9 cellular contexts compared by ENCODE assay signal in genomic region chr16:3055734-3056115, GRCh38. TPM values are rescaled to one million over a fixed set of nuclear protein-coding genes. Genes with fewer than 3 reads are reported as not detected.
DNase-seq lines count a peak whose midpoint lies in the region; ATAC-seq and TF ChIP-seq lines count a peak whose summit lies in the region.
"Not testable (repeated sequence)": the region's sequence is repeated elsewhere in the genome, so short reads cannot be mapped to it uniquely, and the experiment has no call there.
"Had no signal": no experiment of that assay in that cellular context is flagged by ENCODE, and none has a peak within 500 bp of the region (broad histone marks: within the 10 kb centered on the region; RNA-seq: fewer than 3 reads in every experiment).

No MANE protein-coding gene starts in this region.

- peaks cover 0 to 50% (median 27%) of the 10 kb centered on the region in 4 donors for H3K4me1 Mint-ChIP-seq in CD4-positive, CD25-positive, alpha-beta regulatory T cell
- H3K4me1 Mint-ChIP-seq in GM23338, result peaks cover 29% of the 10 kb centered on the region
- peaks cover 60% of the 10 kb centered on the region for H3K4me1 Mint-ChIP-seq in T-helper 2 cell treated with Interferon-gamma antibody and Interleukin-4, amounts not matched to agents 5 μg/mL and 100 μg/mL, for 36 hours (ENCODE audit: low read depth)
- peaks cover 74% of the 10 kb centered on the region for H3K4me1 Mint-ChIP-seq in activated CD8-positive, alpha-beta memory T cell treated with anti-CD3 and anti-CD28 coated beads, Interleukin-2, amount 10 ng/mL, durations not matched to agents 7 days and 5 days
- peaks cover 61 to 65% of the 10 kb centered on the region in 2 donors for H3K4me1 Mint-ChIP-seq in natural killer cell treated with Interleukin-12 subunit alpha and Interleukin-12 subunit beta and Interleukin-15 and Interleukin-18, amount 100 ng/mL, for 72 hours (ENCODE audit: low read depth in 2 of 2)

- not testable (repeated sequence) for H3K9me2 ChIP-seq in GM23338 (ENCODE audit: insufficient read depth)

- H3K9me3 Mint-ChIP-seq in CD4-positive, CD25-positive, alpha-beta regulatory T cell; GM23338; T-helper 2 cell treated with Interferon-gamma antibody and Interleukin-4, amounts not matched to agents 5 μg/mL and 100 μg/mL, for 36 hours; activated CD8-positive, alpha-beta memory T cell treated with anti-CD3 and anti-CD28 coated beads, Interleukin-2, amount 10 ng/mL, durations not matched to agents 7 days and 5 days (ENCODE audit: low read depth); activated naive CD4-positive, alpha-beta T cell treated with anti-CD3 and anti-CD28 coated beads, Interleukin-2, amount 50 U/mL, for 72 hours; natural killer cell treated with Interleukin-12 subunit alpha and Interleukin-12 subunit beta and Interleukin-15 and Interleukin-18, amount 100 ng/mL, for 72 hours: not testable (repeated sequence)

- peak overlapping the region in 3 of 4 donors; percentile 44 to 82 (median 78) for H3K4me3 Mint-ChIP-seq in CD4-positive, CD25-positive, alpha-beta regulatory T cell
- H3K4me3 Mint-ChIP-seq in GM23338, result not testable (repeated sequence)
- peak overlapping the region; percentile 74 for H3K4me3 Mint-ChIP-seq in T-helper 2 cell treated with Interferon-gamma antibody and Interleukin-4, amounts not matched to agents 5 μg/mL and 100 μg/mL, for 36 hours
- peak overlapping the region; percentile 68 for H3K4me3 Mint-ChIP-seq in activated CD8-positive, alpha-beta memory T cell treated with anti-CD3 and anti-CD28 coated beads, Interleukin-2, amount 10 ng/mL, durations not matched to agents 7 days and 5 days
- peak overlapping the region; percentile 88 for H3K4me3 Mint-ChIP-seq in natural killer cell treated with Interleukin-12 subunit alpha and Interleukin-12 subunit beta and Interleukin-15 and Interleukin-18, amount 100 ng/mL, for 72 hours

- not testable (repeated sequence) for H3K79me2 ChIP-seq in GM23338 (replicated peaks; ENCODE audit: insufficient read depth)

- not testable (repeated sequence) for H3K27ac ChIP-seq in CD4-positive, CD25-positive, alpha-beta regulatory T cell (ENCODE audit: insufficient read depth, low read length, poor library complexity, severe bottlenecking); GM23338 (ENCODE audit: low read depth)

- peaks cover 42% of the 10 kb centered on the region for H3K4me1 ChIP-seq in CD4-positive, CD25-positive, alpha-beta regulatory T cell (ENCODE audit: control insufficient read depth, insufficient read depth, low read length, poor library complexity, severe bottlenecking)
- H3K4me1 ChIP-seq in GM23338 (ENCODE audit: insufficient read depth), result not testable (repeated sequence)

- peak overlapping the region in 1 of 3 donors; percentile 26 for H3K27ac Mint-ChIP-seq in CD4-positive, CD25-positive, alpha-beta regulatory T cell
- not testable (repeated sequence) for H3K27ac Mint-ChIP-seq in GM23338
- H3K27ac Mint-ChIP-seq in T-helper 2 cell treated with Interferon-gamma antibody and Interleukin-4, amounts not matched to agents 5 μg/mL and 100 μg/mL, for 36 hours, result peak overlapping the region; percentile 86
- H3K27ac Mint-ChIP-seq in activated CD8-positive, alpha-beta memory T cell treated with anti-CD3 and anti-CD28 coated beads, Interleukin-2, amount 10 ng/mL, durations not matched to agents 7 days and 5 days, result peak overlapping the region; percentile 95
- H3K27ac Mint-ChIP-seq in activated naive CD4-positive, alpha-beta T cell treated with anti-CD3 and anti-CD28 coated beads, Interleukin-2, amount 50 U/mL, for 72 hours, result peak overlapping the region; percentile 60 to 61
- H3K27ac Mint-ChIP-seq in natural killer cell treated with Interleukin-12 subunit alpha and Interleukin-12 subunit beta and Interleukin-15 and Interleukin-18, amount 100 ng/mL, for 72 hours, result peak overlapping the region; percentile 94 to 100

- peaks cover 15% of the 10 kb centered on the region for H3F3A ChIP-seq in GM23338 (replicated peaks; ENCODE audit: low read depth)

- not testable (repeated sequence) for H3K9me3 ChIP-seq in CD4-positive, CD25-positive, alpha-beta regulatory T cell (ENCODE audit: control insufficient read depth in 2 of 2, low read length in 2 of 2)

- H3K36me3 ChIP-seq in CD4-positive, CD25-positive, alpha-beta regulatory T cell (ENCODE audit: control insufficient read depth, insufficient read depth, low read length); GM23338 (ENCODE audit: insufficient read depth): not testable (repeated sequence)

- not testable (repeated sequence) for ATAC-seq in CD4-positive, CD25-positive, alpha-beta regulatory T cell (ENCODE audit: low read depth in 2 of 2); GM23338; activated CD8-positive, alpha-beta memory T cell treated with anti-CD3 and anti-CD28 coated beads, Interleukin-2, amount 10 ng/mL, durations not matched to agents 7 days and 5 days; activated naive CD4-positive, alpha-beta T cell treated with anti-CD3 and anti-CD28 coated beads, Interleukin-2, amount 50 U/mL, for 72 hours; natural killer cell treated with Interleukin-12 subunit alpha and Interleukin-12 subunit beta and Interleukin-15 and Interleukin-18, amount 100 ng/mL, for 72 hours

- H3K4me3 ChIP-seq in CD4-positive, CD25-positive, alpha-beta regulatory T cell (ENCODE audit: low read depth, low read length); GM23338: not testable (repeated sequence)

- not testable (repeated sequence) for TF ChIP-seq CTCF in GM23338 (conservative IDR thresholded peaks at IDR 0.05; ENCODE audit: low read depth in 2 of 2)

- DNase-seq in CD4-positive, CD25-positive, alpha-beta regulatory T cell; T-helper 2 cell treated with Interferon-gamma antibody and Interleukin-4, amounts not matched to agents 5 μg/mL and 100 μg/mL, for 36 hours (ENCODE audit: low spot score); activated CD8-positive, alpha-beta memory T cell treated with anti-CD3 and anti-CD28 coated beads, Interleukin-2, amount 10 ng/mL, durations not matched to agents 7 days and 5 days; activated naive CD4-positive, alpha-beta T cell treated with anti-CD3 and anti-CD28 coated beads, Interleukin-2, amount 50 U/mL, for 72 hours (ENCODE audit: low spot score in 2 of 2); natural killer cell treated with Interleukin-12 subunit alpha and Interleukin-12 subunit beta and Interleukin-15 and Interleukin-18, amount 100 ng/mL, for 72 hours (ENCODE audit: low spot score): not testable (repeated sequence)
- DNase-seq in GM23338 (ENCODE audit: low spot score), result peak; percentile 38
- DNase-seq in globus pallidus (ENCODE audit: low spot score), result peak; percentile 18

- peaks cover 14% of the 10 kb centered on the region for H3K36me3 Mint-ChIP-seq in CD4-positive, CD25-positive, alpha-beta regulatory T cell
- H3K36me3 Mint-ChIP-seq in GM23338 (ENCODE audit: low read depth), result peaks cover 37% of the 10 kb centered on the region
- peaks cover 68% of the 10 kb centered on the region for H3K36me3 Mint-ChIP-seq in T-helper 2 cell treated with Interferon-gamma antibody and Interleukin-4, amounts not matched to agents 5 μg/mL and 100 μg/mL, for 36 hours (ENCODE audit: low read depth)
- peaks cover 63% of the 10 kb centered on the region for H3K36me3 Mint-ChIP-seq in activated CD8-positive, alpha-beta memory T cell treated with anti-CD3 and anti-CD28 coated beads, Interleukin-2, amount 10 ng/mL, durations not matched to agents 7 days and 5 days
- H3K36me3 Mint-ChIP-seq in activated naive CD4-positive, alpha-beta T cell treated with anti-CD3 and anti-CD28 coated beads, Interleukin-2, amount 50 U/mL, for 72 hours, result peaks cover 0 to 12% of the 10 kb centered on the region in 2 donors
- peaks cover 31% of the 10 kb centered on the region for H3K36me3 Mint-ChIP-seq in natural killer cell treated with Interleukin-12 subunit alpha and Interleukin-12 subunit beta and Interleukin-15 and Interleukin-18, amount 100 ng/mL, for 72 hours

- H3K4me2 ChIP-seq in GM23338, result 0 out of 2 replicates have a peak overlapping the region, but pooled peaks have one; percentile 14

- not testable (repeated sequence) for H2AFZ ChIP-seq in GM23338

- CTCF ChIA-PET in activated CD8-positive, alpha-beta memory T cell treated with anti-CD3 and anti-CD28 coated beads, Interleukin-2, amount 10 ng/mL, durations not matched to agents 7 days and 5 days (lab: Charles Lee), result interaction anchor here (1.2 to 14.1 kb wide), 8 partner anchors 8 to 104 kb away, joined by 3 to 346 read pairs (median 8); partner anchors contain the start of genes IL32 and ZNF213

- not testable (repeated sequence) for H3K27me3 Mint-ChIP-seq in CD4-positive, CD25-positive, alpha-beta regulatory T cell; T-helper 2 cell treated with Interferon-gamma antibody and Interleukin-4, amounts not matched to agents 5 μg/mL and 100 μg/mL, for 36 hours (ENCODE audit: low read depth); activated CD8-positive, alpha-beta memory T cell treated with anti-CD3 and anti-CD28 coated beads, Interleukin-2, amount 10 ng/mL, durations not matched to agents 7 days and 5 days; natural killer cell treated with Interleukin-12 subunit alpha and Interleukin-12 subunit beta and Interleukin-15 and Interleukin-18, amount 100 ng/mL, for 72 hours
- H3K27me3 Mint-ChIP-seq in GM23338 (ENCODE audit: insufficient read depth, low read depth, poor library complexity), result peaks cover 15% of the 10 kb centered on the region

- H4K20me1 ChIP-seq in GM23338 (replicated peaks; ENCODE audit: insufficient read depth), result not testable (repeated sequence)

- not testable (repeated sequence) for H3K27me3 ChIP-seq in CD4-positive, CD25-positive, alpha-beta regulatory T cell (ENCODE audit: control insufficient read depth, insufficient read depth, low read length); GM23338 (ENCODE audit: insufficient read depth)

RNA-seq across cellular contexts. Expression of gene MMP25, which starts 9.4 kb away (rescaled TPM):
- total RNA-seq in CD4-positive, CD25-positive, alpha-beta regulatory T cell, result 1.6 TPM
- polyA plus RNA-seq in CD4-positive, CD25-positive, alpha-beta regulatory T cell, result 1 to 10 TPM in 1 of 4 donors, under 1 TPM in 2, not detected in 1; 0.16 to 1.0 (median 0.29) TPM
- total RNA-seq in GM23338 (2014; rRNA removed; shearing (Covaris generic)), result 15.9 and 18.8 TPM in 2 replicates
- polyA plus RNA-seq in GM23338 (2016; fragmentation: Nextera tagmentation; extraction: Ambion mirVana), result 6.1 and 7.7 TPM in 2 replicates
- 10 to 100 TPM; 34.0 to 88.3 TPM for total RNA-seq in activated CD8-positive, alpha-beta memory T cell treated with anti-CD3 and anti-CD28 coated beads, Interleukin-2, amount 10 ng/mL, durations not matched to agents 7 days and 5 days
- 1 to 10 TPM; 1.8 to 2.0 TPM for total RNA-seq in activated naive CD4-positive, alpha-beta T cell treated with anti-CD3 and anti-CD28 coated beads, Interleukin-2, amount 50 U/mL, for 72 hours
- total RNA-seq in natural killer cell treated with Interleukin-12 subunit alpha and Interleukin-12 subunit beta and Interleukin-15 and Interleukin-18, amount 100 ng/mL, for 72 hours, result 10 to 100 TPM; 54.3 to 66.6 TPM
- total RNA-seq: HT-29 had no signal

RNA-seq across cellular contexts. Expression of gene IL32, which starts 9.7 kb away (rescaled TPM):
- 1,611 TPM for total RNA-seq in CD4-positive, CD25-positive, alpha-beta regulatory T cell
- polyA plus RNA-seq in CD4-positive, CD25-positive, alpha-beta regulatory T cell, result 1,000 to 10,000 TPM; 3,219 to 6,021 (median 4,004) TPM
- total RNA-seq in GM23338 (2014; rRNA removed; shearing (Covaris generic)), result 2.3 TPM in 1 of 2 replicates, not detected in the other
- polyA plus RNA-seq in GM23338 (2016; fragmentation: Nextera tagmentation; extraction: Ambion mirVana), result 6.1 and 7.7 TPM in 2 replicates
- total RNA-seq in activated CD8-positive, alpha-beta memory T cell treated with anti-CD3 and anti-CD28 coated beads, Interleukin-2, amount 10 ng/mL, durations not matched to agents 7 days and 5 days, result 1,000 to 10,000 TPM; 2,870 to 3,468 TPM
- total RNA-seq in activated naive CD4-positive, alpha-beta T cell treated with anti-CD3 and anti-CD28 coated beads, Interleukin-2, amount 50 U/mL, for 72 hours, result 1,000 to 10,000 TPM; 2,042 to 3,291 TPM
- total RNA-seq in natural killer cell treated with Interleukin-12 subunit alpha and Interleukin-12 subunit beta and Interleukin-15 and Interleukin-18, amount 100 ng/mL, for 72 hours, result 1,000 to 10,000 TPM in 1 of 2 donors, 100 to 1,000 TPM in 1; 678 to 1,235 TPM

RNA-seq across cellular contexts. Expression of gene BICDL2, which starts 19.0 kb away (rescaled TPM):
- not detected for total RNA-seq in CD4-positive, CD25-positive, alpha-beta regulatory T cell
- polyA plus RNA-seq in CD4-positive, CD25-positive, alpha-beta regulatory T cell, result not detected
- 17.5 and 18.4 TPM in 2 replicates for total RNA-seq in GM23338 (2014; rRNA removed; shearing (Covaris generic))
- polyA plus RNA-seq in GM23338 (2016; fragmentation: Nextera tagmentation; extraction: Ambion mirVana), result 12.7 and 13.4 TPM in 2 replicates
- under 1 TPM in 1 of 2 experiments, not detected in 1; 0.50 TPM for total RNA-seq in activated CD8-positive, alpha-beta memory T cell treated with anti-CD3 and anti-CD28 coated beads, Interleukin-2, amount 10 ng/mL, durations not matched to agents 7 days and 5 days
- total RNA-seq in activated naive CD4-positive, alpha-beta T cell treated with anti-CD3 and anti-CD28 coated beads, Interleukin-2, amount 50 U/mL, for 72 hours, result 1 to 10 TPM in 1 of 2 donors, not detected in 1; 2.9 TPM
- under 1 TPM; 0.50 to 0.67 TPM for total RNA-seq in natural killer cell treated with Interleukin-12 subunit alpha and Interleukin-12 subunit beta and Interleukin-15 and Interleukin-18, amount 100 ng/mL, for 72 hours
- total RNA-seq: NCI-H460 had no signal

RNA-seq across cellular contexts. Expression of gene THOC6, which starts 31.9 kb away (rescaled TPM):
- 16.2 TPM for total RNA-seq in CD4-positive, CD25-positive, alpha-beta regulatory T cell
- 10 to 100 TPM; 37.1 to 49.2 (median 41.0) TPM for polyA plus RNA-seq in CD4-positive, CD25-positive, alpha-beta regulatory T cell
- total RNA-seq in GM23338 (2014; rRNA removed; shearing (Covaris generic)), result 71.4 and 86.6 TPM in 2 replicates
- polyA plus RNA-seq in GM23338 (2016; fragmentation: Nextera tagmentation; extraction: Ambion mirVana), result 90.6 and 96.1 TPM in 2 replicates
- 10 to 100 TPM; 45.6 to 51.5 TPM for total RNA-seq in activated CD8-positive, alpha-beta memory T cell treated with anti-CD3 and anti-CD28 coated beads, Interleukin-2, amount 10 ng/mL, durations not matched to agents 7 days and 5 days
- total RNA-seq in activated naive CD4-positive, alpha-beta T cell treated with anti-CD3 and anti-CD28 coated beads, Interleukin-2, amount 50 U/mL, for 72 hours, result 10 to 100 TPM; 35.3 to 65.2 TPM
- total RNA-seq in natural killer cell treated with Interleukin-12 subunit alpha and Interleukin-12 subunit beta and Interleukin-15 and Interleukin-18, amount 100 ng/mL, for 72 hours, result 10 to 100 TPM; 33.6 to 58.8 TPM

RNA-seq across cellular contexts. Expression of gene HCFC1R1, which starts 32.0 kb away (rescaled TPM):
- total RNA-seq in CD4-positive, CD25-positive, alpha-beta regulatory T cell, result 12.9 TPM
- 10 to 100 TPM; 18.0 to 20.7 (median 19.0) TPM for polyA plus RNA-seq in CD4-positive, CD25-positive, alpha-beta regulatory T cell
- total RNA-seq in GM23338 (2014; rRNA removed; shearing (Covaris generic)), result 17.5 and 30.2 TPM in 2 replicates
- polyA plus RNA-seq in GM23338 (2016; fragmentation: Nextera tagmentation; extraction: Ambion mirVana), result 192 and 211 TPM in 2 replicates
- 10 to 100 TPM; 31.8 to 34.3 TPM for total RNA-seq in activated CD8-positive, alpha-beta memory T cell treated with anti-CD3 and anti-CD28 coated beads, Interleukin-2, amount 10 ng/mL, durations not matched to agents 7 days and 5 days
- 10 to 100 TPM; 40.9 to 47.3 TPM for total RNA-seq in activated naive CD4-positive, alpha-beta T cell treated with anti-CD3 and anti-CD28 coated beads, Interleukin-2, amount 50 U/mL, for 72 hours
- total RNA-seq in natural killer cell treated with Interleukin-12 subunit alpha and Interleukin-12 subunit beta and Interleukin-15 and Interleukin-18, amount 100 ng/mL, for 72 hours, result 10 to 100 TPM; 14.3 to 18.4 TPM

Comparison
In these comparisons a context has a peak if more than half of its experiments do, and no peak if none do; other contexts are left out.
1. RNA of gene IL32, which starts 9.7 kb away (total RNA-seq): 2,870 to 3,468 TPM in activated CD8-positive, alpha-beta memory T cell treated with anti-CD3 and anti-CD28 coated beads, Interleukin-2, amount 10 ng/mL, durations not matched to agents 7 days and 5 days, 2,042 to 3,291 TPM in activated naive CD4-positive, alpha-beta T cell treated with anti-CD3 and anti-CD28 coated beads, Interleukin-2, amount 50 U/mL, for 72 hours, 1,611 TPM in CD4-positive, CD25-positive, alpha-beta regulatory T cell (single experiment) and 678 to 1,235 TPM in natural killer cell treated with Interleukin-12 subunit alpha and Interleukin-12 subunit beta and Interleukin-15 and Interleukin-18, amount 100 ng/mL, for 72 hours; 2.3 TPM in GM23338; every median in the first group is over 100 times any median in the second.